Comparison of ENCODE assay signal across 25 cellular contexts in the genomic region with DNA sequence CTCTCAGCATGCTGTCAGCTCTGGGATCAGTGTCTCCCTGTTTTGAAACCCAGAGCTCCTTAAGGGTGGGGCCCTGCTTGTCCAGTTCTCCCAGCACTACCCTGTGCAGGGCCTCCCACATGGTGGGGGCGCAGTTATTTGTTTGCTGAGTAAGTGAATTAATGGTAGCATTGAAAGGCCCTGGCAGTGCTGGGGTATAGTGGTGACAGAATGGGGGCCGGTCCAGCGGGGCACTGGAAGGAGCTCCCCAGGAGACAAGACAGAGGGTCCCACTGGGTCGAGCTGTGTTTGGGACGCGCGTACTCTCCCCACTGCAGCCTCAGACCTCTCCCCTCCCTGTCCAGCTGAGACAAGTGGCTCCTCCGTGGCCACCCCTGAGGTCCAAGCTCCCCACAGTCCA.
"Had no signal": no experiment of that assay in that cellular context is flagged by ENCODE, and none has a peak within 500 bp of the region (broad histone marks: within the 10 kb centered on the region; RNA-seq: fewer than 3 reads in every experiment).

No MANE protein-coding gene starts in this region.

- ATAC-seq: effector memory CD8-positive, alpha-beta T cell; esophagus mucosa; gastrocnemius medialis; left colon; left ventricle myocardium superior; sciatic nerve; stimulated activated memory B cell treated with anti-CD40 and anti-IgM and Interleukin-4, amounts not matched to agents 10 μg/mL and 1 μg/mL and 100 μg/mL, for 72 hours; stimulated activated naive CD8-positive, alpha-beta T cell treated with anti-CD3 and anti-CD28 coated beads, Interleukin-15, Interleukin-2, amounts not matched to agents 100 U/mL and 50 U/mL, for 24 hours had no signal

- H3K27me3 ChIP-seq: gastrocnemius medialis, neutrophil, spleen, tibial nerve, upper lobe of left lung had no signal

- H3K36me3 ChIP-seq: gastrocnemius medialis had no signal

- H2AFZ ChIP-seq: parathyroid adenoma had no signal

- H3K79me2 ChIP-seq: parathyroid adenoma had no signal

- DNase-seq: cortex of kidney; effector memory CD8-positive, alpha-beta T cell; gastrocnemius medialis; head of caudate nucleus; kidney glomerular epithelial cell; left colon; left ventricle myocardium superior; natural killer cell; spleen; stimulated activated CD4-positive, alpha-beta T cell treated with anti-CD3 and anti-CD28 coated beads, Interleukin-4, amount 100 ng/mL, for 4 hours; stimulated activated naive CD8-positive, alpha-beta T cell treated with anti-CD3 and anti-CD28 coated beads, Interleukin-15, Interleukin-2, amounts not matched to agents 100 U/mL and 50 U/mL, for 24 hours; substantia nigra had no signal

- H3K4me1 ChIP-seq: gastrocnemius medialis, parathyroid adenoma, tibial nerve, upper lobe of left lung had no signal

- H3K4me3 ChIP-seq: gastrocnemius medialis, lung, skin epidermis, spleen, thoracic aorta, tibial nerve, upper lobe of left lung had no signal

- H3K27ac ChIP-seq: gastrocnemius medialis, neutrophil, parathyroid adenoma, skin epidermis, spleen, thoracic aorta, tibial nerve, upper lobe of left lung had no signal

- FAIRE-seq: endometrium, islet of Langerhans, urothelium cell line had no signal

- H3K9me3 ChIP-seq: gastrocnemius medialis, neutrophil, spleen, thoracic aorta, tibial nerve, upper lobe of left lung had no signal

- H3K9ac ChIP-seq: parathyroid adenoma had no signal
